26 cellular contexts compared by ENCODE assay signal in genomic region chrX:74179936-74180454, GRCh38.
"Had no signal": no experiment of that assay in that cellular context is flagged by ENCODE, and none has a peak within 500 bp of the region (broad histone marks: within the 10 kb centered on the region; RNA-seq: fewer than 3 reads in every experiment).

No MANE protein-coding gene starts in this region.

- H3K4me3 ChIP-seq: breast epithelium, coronary artery, esophagus muscularis mucosa, gastrocnemius medialis, left ventricle myocardium inferior, pancreas, psoas muscle, skin epidermis, tibial nerve, uterus had no signal

- H3K4me3 Mint-ChIP-seq: activated naive CD8-positive, alpha-beta T cell treated with anti-CD3 and anti-CD28 coated beads for 36 hours; activated T-cell treated with anti-CD3 and anti-CD28 coated beads, Interleukin-2, amount 50 U/mL, for 4 hours; central memory CD8-positive, alpha-beta T cell; natural killer cell treated with Interleukin-12 subunit alpha and Interleukin-12 subunit beta and Interleukin-15 and Interleukin-18, amount 100 ng/mL, for 72 hours; stimulated activated effector memory CD8-positive, alpha-beta T cell treated with anti-CD3 and anti-CD28 coated beads, Interleukin-12 subunit alpha, Interleukin-12 subunit beta, amount 100 ng/mL, for 72 hours; stimulated activated naive CD8-positive, alpha-beta T cell treated with anti-CD3 and anti-CD28 coated beads, Interleukin-15, amount 100 ng/mL, for 72 hours; WTC11 had no signal

- H3K9me3 ChIP-seq: esophagus muscularis mucosa, gastrocnemius medialis, left ventricle myocardium inferior, neutrophil, pancreas, psoas muscle, tibial nerve, uterus had no signal

- H3K36me3 Mint-ChIP-seq: natural killer cell treated with Interleukin-12 subunit alpha and Interleukin-12 subunit beta and Interleukin-15 and Interleukin-18, amount 100 ng/mL, for 72 hours; stimulated activated effector memory CD8-positive, alpha-beta T cell treated with anti-CD3 and anti-CD28 coated beads, Interleukin-12 subunit alpha, Interleukin-12 subunit beta, amount 100 ng/mL, for 72 hours had no signal

- H3K27me3 ChIP-seq: esophagus muscularis mucosa, gastrocnemius medialis, neutrophil, pancreas had no signal

- H3K9me3 Mint-ChIP-seq: activated T-cell treated with anti-CD3 and anti-CD28 coated beads, Interleukin-2, amount 50 U/mL, for 4 hours; central memory CD8-positive, alpha-beta T cell; natural killer cell treated with Interleukin-12 subunit alpha and Interleukin-12 subunit beta and Interleukin-15 and Interleukin-18, amount 100 ng/mL, for 72 hours; stimulated activated effector memory CD8-positive, alpha-beta T cell treated with anti-CD3 and anti-CD28 coated beads, Interleukin-12 subunit alpha, Interleukin-12 subunit beta, amount 100 ng/mL, for 72 hours; stimulated activated naive CD8-positive, alpha-beta T cell treated with anti-CD3 and anti-CD28 coated beads, Interleukin-15, amount 100 ng/mL, for 72 hours had no signal

- H3K4me1 Mint-ChIP-seq: activated naive CD8-positive, alpha-beta T cell treated with anti-CD3 and anti-CD28 coated beads for 36 hours; central memory CD8-positive, alpha-beta T cell; stimulated activated effector memory CD8-positive, alpha-beta T cell treated with anti-CD3 and anti-CD28 coated beads, Interleukin-12 subunit alpha, Interleukin-12 subunit beta, amount 100 ng/mL, for 72 hours; stimulated activated naive CD8-positive, alpha-beta T cell treated with anti-CD3 and anti-CD28 coated beads, Interleukin-15, amount 100 ng/mL, for 72 hours had no signal

- ATAC-seq: activated T-cell treated with anti-CD3 and anti-CD28 coated beads, Interleukin-2, amount 50 U/mL, for 4 hours; gastrocnemius medialis; natural killer cell treated with Interleukin-12 subunit alpha and Interleukin-12 subunit beta and Interleukin-15 and Interleukin-18, amount 100 ng/mL, for 72 hours; pancreas; psoas muscle; right cardiac atrium; stimulated activated effector memory CD8-positive, alpha-beta T cell treated with anti-CD3 and anti-CD28 coated beads, Interleukin-12 subunit alpha, Interleukin-12 subunit beta, amount 100 ng/mL, for 72 hours; stimulated activated naive CD8-positive, alpha-beta T cell treated with anti-CD3 and anti-CD28 coated beads, Interleukin-15, amount 100 ng/mL, for 72 hours; WTC11 had no signal

- H3K27ac Mint-ChIP-seq: activated naive CD8-positive, alpha-beta T cell treated with anti-CD3 and anti-CD28 coated beads for 36 hours; natural killer cell treated with Interleukin-12 subunit alpha and Interleukin-12 subunit beta and Interleukin-15 and Interleukin-18, amount 100 ng/mL, for 72 hours; stimulated activated effector memory CD8-positive, alpha-beta T cell treated with anti-CD3 and anti-CD28 coated beads, Interleukin-12 subunit alpha, Interleukin-12 subunit beta, amount 100 ng/mL, for 72 hours; stimulated activated naive CD8-positive, alpha-beta T cell treated with anti-CD3 and anti-CD28 coated beads, Interleukin-15, amount 100 ng/mL, for 72 hours; WTC11 had no signal

- H3K27me3 Mint-ChIP-seq: activated naive CD8-positive, alpha-beta T cell treated with anti-CD3 and anti-CD28 coated beads for 36 hours; central memory CD8-positive, alpha-beta T cell; stimulated activated naive CD8-positive, alpha-beta T cell treated with anti-CD3 and anti-CD28 coated beads, Interleukin-15, amount 100 ng/mL, for 72 hours had no signal

- H3K4me1 ChIP-seq: breast epithelium, gastrocnemius medialis, left ventricle myocardium inferior, pancreas, psoas muscle, tibial nerve, uterus had no signal

- H3K27ac ChIP-seq: breast epithelium, coronary artery, esophagus muscularis mucosa, gastrocnemius medialis, left ventricle myocardium inferior, neutrophil, pancreas, psoas muscle, skin epidermis, tibial nerve had no signal

- H3K36me3 ChIP-seq: breast epithelium, esophagus muscularis mucosa, gastrocnemius medialis, left ventricle myocardium inferior, neutrophil, pancreas, tibial nerve, uterus had no signal

- FAIRE-seq: keratinocyte had no signal

- DNase-seq: activated CD8-positive, alpha-beta memory T cell treated with anti-CD3 and anti-CD28 coated beads, Interleukin-2, amount 50 U/mL, for 48 hours; activated naive CD4-positive, alpha-beta T cell treated with Interleukin-2 at 50 U/mL for 16 hours; activated naive CD8-positive, alpha-beta T cell treated with anti-CD3 and anti-CD28 coated beads for 36 hours; activated T-cell treated with anti-CD3 and anti-CD28 coated beads, Interleukin-2, amount 50 U/mL, for 4 hours; gastrocnemius medialis; head of caudate nucleus; left ventricle myocardium inferior; midbrain; pancreas; psoas muscle; right cardiac atrium; stimulated activated CD4-positive, alpha-beta T cell treated with anti-CD3 and anti-CD28 coated beads, Interleukin-2, amount 100 ng/mL, for 24 hours; stimulated activated naive CD8-positive, alpha-beta T cell treated with anti-CD3 and anti-CD28 coated beads, Interleukin-15, amount 100 ng/mL, for 72 hours; T-helper 9 cell; uterus had no signal
